ENCODE assay signal across 1 cellular context in genomic region chr2:219278655-219279150, GRCh38.
TF ChIP-seq lines count a peak whose summit lies in the region.

No MANE protein-coding gene starts in this region.

TF ChIP-seq in K562, 482 proteins besides CTCF, POLR2A, EP300 and RAD21 (continued from another document):
- TF ChIP-seq AFF1 (IDR thresholded peaks at IDR 0.05; ENCODE audit: low read depth in 1 of 2, partially characterized antibody in 2 of 2) (peak in 1 of 2 experiments; percentile 30), C11orf30 (IDR thresholded peaks at IDR 0.05; ENCODE audit: low read depth) (peak; percentile 58; the same call in 1 of the 2 replicates), CSDE1 (IDR thresholded peaks at IDR 0.05) (no peak), ZNF316 (IDR thresholded peaks at IDR 0.05) (peak; percentile 25; the same call in 1 of the 2 replicates), HDGF (IDR thresholded peaks at IDR 0.05) (no peak), CHAMP1 (IDR thresholded peaks at IDR 0.05) (no peak), CREB3 (tag; conservative IDR thresholded peaks at IDR 0.05; ENCODE audit: low read depth) (no peak), JUND (IDR thresholded peaks at IDR 0.05; ENCODE audit: borderline replicate concordance, low read depth, low read length) (no peak), JUND (tag; IDR thresholded peaks at IDR 0.05; ENCODE audit: borderline replicate concordance, low read depth, low read length) (no peak), TAF1 (IDR thresholded peaks at IDR 0.05; ENCODE audit: control insufficient read depth, extremely low read depth, insufficient read depth, low read length, severe bottlenecking) (no peak), DIDO1 (tag; IDR thresholded peaks at IDR 0.05; ENCODE audit: low read depth) (no peak), ZKSCAN8 (CRISPR knock-in tag; IDR thresholded peaks at IDR 0.05) (no peak), BMI1 (IDR thresholded peaks at IDR 0.05; ENCODE audit: low read length) (no peak), ZSCAN32 (CRISPR knock-in tag; IDR thresholded peaks at IDR 0.05) (no peak), KLF1 (tag; IDR thresholded peaks at IDR 0.05) (no peak), PHF8 (IDR thresholded peaks at IDR 0.05; ENCODE audit: borderline replicate concordance, low read length) (peak; percentile 33; the same call in 1 of the 2 replicates), FOXK2 (conservative IDR thresholded peaks at IDR 0.05 in 1 of 2, IDR thresholded peaks at IDR 0.05 in 1 of 2; ENCODE audit: low read depth in 2 of 2) (peak; percentile 89 to 90), ZNF644 (tag; IDR thresholded peaks at IDR 0.05; ENCODE audit: low read depth) (no peak), HMBOX1 (IDR thresholded peaks at IDR 0.05) (0 out of 2 replicates have a peak, but pooled peaks have one; percentile 49), PKNOX1 (IDR thresholded peaks at IDR 0.05) (peak; percentile 85; the same call in 1 of the 2 replicates), ZBTB40 (IDR thresholded peaks at IDR 0.05) (peak; percentile 61; the same call in 1 of the 2 replicates), ZBTB40 (CRISPR knock-in tag; IDR thresholded peaks at IDR 0.05) (no peak), MITF (IDR thresholded peaks at IDR 0.05) (peak; percentile 53; the same call in 1 of the 2 replicates), ZNF174 (CRISPR knock-in tag; IDR thresholded peaks at IDR 0.05) (no peak), HINFP (tag; conservative IDR thresholded peaks at IDR 0.05; ENCODE audit: low read depth) (no peak), NR3C1 (CRISPR knock-in tag; IDR thresholded peaks at IDR 0.05) (no peak), SAFB2 (IDR thresholded peaks at IDR 0.05; ENCODE audit: borderline replicate concordance, low read depth, low read length, severe bottlenecking) (no peak), LEF1 (IDR thresholded peaks at IDR 0.05) (0 out of 2 replicates have a peak, but pooled peaks have one; percentile 11), CHD1 (IDR thresholded peaks at IDR 0.05; ENCODE audit: low read length) (no peak), OTX1 (CRISPR knock-in tag; IDR thresholded peaks at IDR 0.05) (no peak), CREM (IDR thresholded peaks at IDR 0.05; ENCODE audit: low read depth) (no peak), NCOA2 (IDR thresholded peaks at IDR 0.05; ENCODE audit: partially characterized antibody in 2 of 2) (no peak), RFX1 (IDR thresholded peaks at IDR 0.05) (no peak), ZNF696 (CRISPR knock-in tag; conservative IDR thresholded peaks at IDR 0.05) (no peak), PHF21A (IDR thresholded peaks at IDR 0.05; ENCODE audit: borderline replicate concordance, low read depth) (no peak), ZNF561 (CRISPR knock-in tag; conservative IDR thresholded peaks at IDR 0.05) (no peak), ZNF134 (CRISPR knock-in tag; conservative IDR thresholded peaks at IDR 0.05) (no peak), GTF2E2 (tag; IDR thresholded peaks at IDR 0.05) (peak; percentile 60; the same call in 1 of the 2 replicates), ZNF165 (CRISPR knock-in tag; IDR thresholded peaks at IDR 0.05; ENCODE audit: borderline replicate concordance) (no peak), ZNF699 (CRISPR knock-in tag; IDR thresholded peaks at IDR 0.05; ENCODE audit: insufficient replicate concordance) (no peak), TFAM (CRISPR knock-in tag; conservative IDR thresholded peaks at IDR 0.05) (no peak)
